Comparison of ENCODE assay signal across 23 cellular contexts in the genomic region with DNA sequence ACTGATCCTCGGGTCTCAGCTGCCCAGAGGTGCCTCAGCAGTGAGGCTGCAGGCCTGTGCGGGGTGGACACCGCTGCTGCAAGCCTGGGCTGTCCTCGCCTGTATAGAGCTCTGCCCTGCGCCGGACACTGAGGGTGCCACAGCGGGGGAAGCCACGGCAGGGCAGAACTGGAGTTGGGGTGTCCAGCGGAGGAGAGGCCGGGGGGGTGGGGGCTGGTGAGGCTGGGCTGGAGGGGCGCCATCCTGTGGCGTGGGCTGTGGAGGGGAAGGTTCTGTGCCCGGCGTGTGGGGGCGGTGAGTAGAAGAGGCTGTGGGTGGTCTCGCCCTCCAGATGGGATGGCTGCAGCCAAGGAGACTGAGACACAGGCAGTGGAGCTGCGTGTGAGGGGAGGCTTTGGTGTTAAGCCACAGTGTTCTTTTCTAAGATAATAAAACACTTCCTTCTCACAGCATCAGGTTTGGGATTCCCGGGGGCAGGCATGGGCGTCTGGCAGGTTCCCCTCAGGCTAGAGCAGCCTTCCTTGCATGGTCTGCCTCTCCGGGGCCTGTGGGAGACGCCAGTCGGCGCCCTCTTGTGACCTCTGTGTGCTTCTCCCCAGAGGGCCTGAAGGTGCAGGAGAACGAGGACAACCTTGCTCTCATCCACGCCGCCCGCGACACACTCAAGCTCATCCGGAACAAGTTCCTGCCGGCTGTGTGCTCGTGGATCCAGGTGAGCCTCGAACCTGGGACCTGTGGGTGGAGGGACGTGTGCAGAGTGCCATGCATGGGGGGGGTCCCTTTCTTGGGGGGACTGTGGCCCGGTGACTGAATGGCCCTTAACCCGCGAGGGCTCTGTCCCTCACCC. TPM values are rescaled to one million over a fixed set of nuclear protein-coding genes. Genes with fewer than 3 reads are reported as not detected.
"Had no signal": no experiment of that assay in that cellular context is flagged by ENCODE, and none has a peak within 500 bp of the region (broad histone marks: within the 10 kb centered on the region; RNA-seq: fewer than 3 reads in every experiment).

No MANE protein-coding gene starts in this region.

- H3K4me1 ChIP-seq: adrenal gland, breast epithelium, pancreas had no signal

- FAIRE-seq: astrocyte, frontal cortex, pancreas had no signal

- H3K27me3 ChIP-seq: adrenal gland, breast epithelium, neutrophil, pancreas, sigmoid colon, upper lobe of left lung had no signal

- H3K9me3 ChIP-seq: adrenal gland, breast epithelium, neutrophil, pancreas, sigmoid colon, thoracic aorta, upper lobe of left lung had no signal

- DNase-seq: activated CD4-positive, CD25-positive, alpha-beta regulatory T cell treated with anti-CD3 and anti-CD28 coated beads, Interleukin-2, amount 50 U/mL, for 72 hours; activated effector memory CD4-positive, alpha-beta T cell treated with anti-CD3 and anti-CD28 coated beads, Interleukin-2, amount 50 U/mL, for 16 hours; activated T-cell treated with anti-CD3 and anti-CD28 coated beads, Interleukin-2, amount 50 U/mL, for 72 hours; adrenal gland; kidney glomerular epithelial cell; mesenchymal stem cell; natural killer cell; sigmoid colon; stimulated activated CD4-positive, alpha-beta T cell treated with anti-CD3 and anti-CD28 coated beads, Interleukin-4, amount 100 ng/mL, for 4 hours; T1000 had no signal

- H3K4me3 ChIP-seq: adrenal gland, breast epithelium, coronary artery, pancreas, sigmoid colon, thoracic aorta, upper lobe of left lung had no signal

- ATAC-seq: activated T-cell treated with anti-CD3 and anti-CD28 coated beads, Interleukin-2, amount 50 U/mL, for 72 hours; natural killer cell; stimulated activated memory B cell treated with anti-CD40 and anti-IgM and Interleukin-4, amounts not matched to agents 10 μg/mL and 1 μg/mL and 100 μg/mL, for 72 hours had no signal

- H3K27ac ChIP-seq: adrenal gland, breast epithelium, coronary artery, neutrophil, pancreas, sigmoid colon, thoracic aorta, upper lobe of left lung had no signal

- H3K36me3 ChIP-seq: breast epithelium had no signal

RNA-seq across cellular contexts. Expression of gene NKX1-1, which starts 51.9 kb away (rescaled TPM):
- total RNA-seq: activated CD8-positive, alpha-beta memory T cell treated with anti-CD3 and anti-CD28 coated beads for 36 hours; activated T-cell treated with anti-CD3 and anti-CD28 coated beads, Interleukin-2, amount 50 U/mL, for 72 hours; adrenal gland; astrocyte; breast epithelium; frontal cortex; lower leg skin; natural killer cell; pancreas; sigmoid colon; T-helper 1 cell treated with Interleukin-12 subunit alpha and Interleukin-12 subunit beta and Interleukin-4 antibody, amounts not matched to agents 30 ng/mL and 1 ng/mL, for 36 hours; thoracic aorta; upper lobe of left lung had no signal
- polyA plus RNA-seq: adrenal gland, esophagus, pancreas, sigmoid colon had no signal
